ENCODE assay signal across 8 cellular contexts in genomic region chr2:152176113-152176714, GRCh38. TPM values are rescaled to one million over a fixed set of nuclear protein-coding genes. Genes with fewer than 3 reads are reported as not detected.
DNase-seq lines count a peak whose midpoint lies in the region; ATAC-seq and TF ChIP-seq lines count a peak whose summit lies in the region.

No MANE protein-coding gene starts in this region.

- H3K27ac Mint-ChIP-seq in activated naive CD4-positive, alpha-beta T cell treated with anti-CD3 and anti-CD28 coated beads, Interleukin-2, amount 10 ng/mL, durations not matched to agents 7 days and 5 days, result peak overlapping the region; percentile 97
- peak overlapping the region; percentile 100 for H3K27ac Mint-ChIP-seq in progenitor cell of endocrine pancreas

- no peak for DNase-seq in activated naive CD4-positive, alpha-beta T cell treated with anti-CD3 and anti-CD28 coated beads, Interleukin-2, amount 10 ng/mL, durations not matched to agents 7 days and 5 days
- DNase-seq in activated naive CD4-positive, alpha-beta T cell treated with anti-CD3 and anti-CD28 coated beads, Interleukin-2, amount 50 U/mL, for 16 hours, result no peak
- DNase-seq in SW480 (ENCODE audit: low spot score) (peak; percentile 35), fibroblast of villous mesenchyme (ENCODE audit: low read depth) (peak; percentile 38), progenitor cell of endocrine pancreas (ENCODE audit: low spot score, unreplicated experiment) (no peak), COLO829 (ENCODE audit: low spot score) (no peak), NCI-H2196 (lab: John Stamatoyannopoulos, UW; ENCODE audit: unreplicated experiment) (no peak)

- ATAC-seq in HG03045 (IDR thresholded peaks at IDR 0.05; ENCODE audit: unreplicated experiment), result peak; percentile 22

- no peak for TF ChIP-seq CTCF in fibroblast of villous mesenchyme (IDR thresholded peaks at IDR 0.05; ENCODE audit: insufficient read depth, low read depth, low read length)
- TF ChIP-seq CTCF in progenitor cell of endocrine pancreas (IDR thresholded peaks at IDR 0.05; ENCODE audit: unreplicated experiment), result no peak

- H3K36me3 Mint-ChIP-seq in activated naive CD4-positive, alpha-beta T cell treated with anti-CD3 and anti-CD28 coated beads, Interleukin-2, amount 10 ng/mL, durations not matched to agents 7 days and 5 days, result peaks cover 7% of the 10 kb centered on the region
- H3K36me3 Mint-ChIP-seq in progenitor cell of endocrine pancreas (ENCODE audit: insufficient read depth), result peaks cover 2% of the 10 kb centered on the region

- H3K27me3 Mint-ChIP-seq in activated naive CD4-positive, alpha-beta T cell treated with anti-CD3 and anti-CD28 coated beads, Interleukin-2, amount 10 ng/mL, durations not matched to agents 7 days and 5 days, result peaks cover 8% of the 10 kb centered on the region
- no peaks in the 10 kb centered on the region for H3K27me3 Mint-ChIP-seq in progenitor cell of endocrine pancreas

- CTCF ChIA-PET in activated naive CD4-positive, alpha-beta T cell treated with anti-CD3 and anti-CD28 coated beads, Interleukin-2, amount 10 ng/mL, durations not matched to agents 7 days and 5 days (lab: Charles Lee), result interaction anchor here (0.6 to 3.9 kb wide), 16 partner anchors 8 to 517 kb away, joined by 3 to 31 read pairs (median 4); no protein-coding TSS in a partner anchor

- H3K4me3 ChIP-seq in fibroblast of villous mesenchyme (ENCODE audit: low read depth, low read length), result peak overlapping the region; percentile 86

- peaks cover 37% of the 10 kb centered on the region for H3K4me1 Mint-ChIP-seq in activated naive CD4-positive, alpha-beta T cell treated with anti-CD3 and anti-CD28 coated beads, Interleukin-2, amount 10 ng/mL, durations not matched to agents 7 days and 5 days
- peaks cover 21% of the 10 kb centered on the region for H3K4me1 Mint-ChIP-seq in progenitor cell of endocrine pancreas (ENCODE audit: low read depth)

- peak overlapping the region; percentile 97 for H3K4me3 Mint-ChIP-seq in activated naive CD4-positive, alpha-beta T cell treated with anti-CD3 and anti-CD28 coated beads, Interleukin-2, amount 10 ng/mL, durations not matched to agents 7 days and 5 days
- peak overlapping the region; percentile 97 for H3K4me3 Mint-ChIP-seq in progenitor cell of endocrine pancreas (ENCODE audit: low read depth)

- peaks cover 3% of the 10 kb centered on the region for H3K9me3 Mint-ChIP-seq in activated naive CD4-positive, alpha-beta T cell treated with anti-CD3 and anti-CD28 coated beads, Interleukin-2, amount 10 ng/mL, durations not matched to agents 7 days and 5 days
- H3K9me3 Mint-ChIP-seq in progenitor cell of endocrine pancreas (ENCODE audit: low read depth), result peaks cover 10% of the 10 kb centered on the region

RNA-seq across cellular contexts. Expression of gene STAM2, which starts 0.7 kb away (rescaled TPM):
- 37.7 and 51.4 TPM in 2 replicates for total RNA-seq in fibroblast of villous mesenchyme
- total RNA-seq in progenitor cell of endocrine pancreas, result 32.8 and 36.2 TPM in 2 replicates

Comparison
In these comparisons a context has a peak if more than half of its experiments do, and no peak if none do; other contexts are left out.
1. DNase-seq: peak in SW480 (single experiment) and fibroblast of villous mesenchyme (single experiment); none in activated naive CD4-positive, alpha-beta T cell treated with anti-CD3 and anti-CD28 coated beads, Interleukin-2, amount 10 ng/mL, durations not matched to agents 7 days and 5 days (single experiment), activated naive CD4-positive, alpha-beta T cell treated with anti-CD3 and anti-CD28 coated beads, Interleukin-2, amount 50 U/mL, for 16 hours (single experiment), progenitor cell of endocrine pancreas (single experiment), COLO829 (single experiment) and NCI-H2196 (single experiment).